Comparison of ENCODE assay signal across 25 cellular contexts in the genomic region with DNA sequence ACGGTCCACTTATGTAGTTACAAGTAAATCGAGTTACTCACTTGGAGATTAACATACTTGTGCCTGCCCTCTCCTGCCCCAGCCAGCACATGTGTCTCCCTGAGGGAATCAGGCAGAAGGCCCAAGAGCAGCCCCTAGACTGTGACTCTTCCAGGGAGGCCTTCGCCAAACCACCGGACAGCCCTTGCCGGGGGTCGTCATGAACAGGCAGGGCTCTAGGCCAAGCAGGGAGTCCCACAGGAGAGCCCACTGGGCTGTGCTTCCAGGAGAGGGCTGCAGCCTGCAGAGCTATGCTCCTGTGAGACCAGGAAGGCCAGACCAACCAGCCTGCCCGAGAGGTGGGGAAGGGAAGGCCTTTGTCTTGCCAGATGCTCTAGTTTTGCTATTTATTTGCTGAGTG.
DNase-seq lines count a peak whose midpoint lies in the region; ATAC-seq and TF ChIP-seq lines count a peak whose summit lies in the region.
"Had no signal": no experiment of that assay in that cellular context is flagged by ENCODE, and none has a peak within 500 bp of the region (broad histone marks: within the 10 kb centered on the region; RNA-seq: fewer than 3 reads in every experiment).

No MANE protein-coding gene starts in this region.

- H3K4me2 ChIP-seq in GM23338 = no peak overlapping the region
- no peak overlapping the region for H3K4me2 ChIP-seq in OCI-LY7 (ENCODE audit: low read length)
- H3K4me2 ChIP-seq in osteoblast (ENCODE audit: insufficient read depth, low read length) = no peak overlapping the region

- peaks cover 4% of the 10 kb centered on the region; the same call in 1 of the 3 replicates for H3K9me3 Mint-ChIP-seq in GM23338
- H3K9me3 Mint-ChIP-seq in Caco-2 (ENCODE audit: unreplicated experiment) = peaks cover 32% of the 10 kb centered on the region

- H4K20me1 ChIP-seq in GM23338 (replicated peaks; ENCODE audit: insufficient read depth) (no peaks in the 10 kb centered on the region), OCI-LY7 (ENCODE audit: insufficient read depth, low read length) (no peaks in the 10 kb centered on the region), osteoblast (ENCODE audit: insufficient read depth, low read length) (no peaks in the 10 kb centered on the region)

- H3K27me3 ChIP-seq in GM23338 (ENCODE audit: insufficient read depth) (no peaks in the 10 kb centered on the region), osteoblast (ENCODE audit: insufficient read depth, low read length) (no peaks in the 10 kb centered on the region), Caco-2 (replicated peaks; ENCODE audit: control insufficient read depth, insufficient read depth, low read length) (no peaks in the 10 kb centered on the region), lower lobe of right lung (ENCODE audit: low read depth) (no peaks in the 10 kb centered on the region)
- H3K27me3 ChIP-seq: colonic mucosa, Peyer's patch, SJSA1, tibial artery had no signal

- H3K36me3 ChIP-seq in GM23338 (ENCODE audit: insufficient read depth) (no peaks in the 10 kb centered on the region), OCI-LY7 (ENCODE audit: insufficient read depth, low read length) (no peaks in the 10 kb centered on the region; the same call in 1 of the 2 replicates), osteoblast (ENCODE audit: insufficient read depth, low read length) (no peaks in the 10 kb centered on the region), Caco-2 (ENCODE audit: control insufficient read depth, insufficient read depth, low read length) (no peaks in the 10 kb centered on the region), lower lobe of right lung (no peaks in the 10 kb centered on the region)
- H3K36me3 ChIP-seq: colonic mucosa, Peyer's patch, SJSA1, tibial artery had no signal

- ATAC-seq in GM23338 (peak; percentile 76), esophagus mucosa (peak; percentile 65), HG03108 (IDR thresholded peaks at IDR 0.05; ENCODE audit: unreplicated experiment) (no peak), lower lobe of right lung (no peak)
- ATAC-seq: activated CD4-positive, alpha-beta T cell treated with anti-CD3 and anti-CD28 coated beads for 36 hours; stimulated activated naive CD8-positive, alpha-beta T cell treated with anti-CD3 and anti-CD28 coated beads, Interleukin-15, Interleukin-2, amounts not matched to agents 100 U/mL and 50 U/mL, for 24 hours; T-helper 17 cell had no signal

- TF ChIP-seq CTCF in GM23338 (conservative IDR thresholded peaks at IDR 0.05; ENCODE audit: low read depth in 2 of 2) = no peak
- no peak for TF ChIP-seq CTCF in OCI-LY7 (conservative IDR thresholded peaks at IDR 0.05; ENCODE audit: low read length)
- TF ChIP-seq CTCF in osteoblast (IDR thresholded peaks at IDR 0.05; ENCODE audit: extremely low read depth, low read depth, low read length) = no peak
- TF ChIP-seq CTCF in Caco-2 (IDR thresholded peaks at IDR 0.05; ENCODE audit: insufficient read depth in 1 of 2, low read depth in 1 of 2, low read length in 1 of 2, severe bottlenecking in 1 of 2, unreplicated experiment in 1 of 2) = no peak
- TF ChIP-seq CTCF in lower lobe of right lung (IDR thresholded peaks at IDR 0.05) = no peak

- H3K4me3 ChIP-seq in GM23338 (no peak overlapping the region), OCI-LY7 (ENCODE audit: low read depth, low read length, poor library complexity, severe bottlenecking) (no peak overlapping the region), osteoblast (ENCODE audit: insufficient read depth, low read length) (no peak overlapping the region), Caco-2 (ENCODE audit: low read depth, low read length) (no peak overlapping the region), lower lobe of right lung (no peak overlapping the region)
- H3K4me3 ChIP-seq: colonic mucosa, K562, Peyer's patch, SJSA1, tibial artery had no signal

- no peaks in the 10 kb centered on the region for H3K79me2 ChIP-seq in GM23338 (replicated peaks; ENCODE audit: insufficient read depth)
- H3K79me2 ChIP-seq in OCI-LY7 (ENCODE audit: insufficient read depth, low read depth, low read length) = no peaks in the 10 kb centered on the region
- no peaks in the 10 kb centered on the region for H3K79me2 ChIP-seq in osteoblast (ENCODE audit: insufficient read depth, low read length)

- CTCF ChIA-PET in OCI-LY7 (lab: Charles Lee; ENCODE audit: unreplicated experiment) = no interaction called here
- CTCF ChIA-PET in Caco-2 (lab: Charles Lee) = no interaction called here

- no peaks in the 10 kb centered on the region for H3F3A ChIP-seq in GM23338 (replicated peaks; ENCODE audit: low read depth)

- peaks cover 3% of the 10 kb centered on the region; the same call in 1 of the 3 replicates for H3K36me3 Mint-ChIP-seq in GM23338 (ENCODE audit: low read depth)
- no peaks in the 10 kb centered on the region for H3K36me3 Mint-ChIP-seq in Caco-2 (ENCODE audit: insufficient read depth, unreplicated experiment)

- H3K9me2 ChIP-seq in GM23338 (ENCODE audit: insufficient read depth) = 0 out of 2 replicates have a peak, but pooled peaks cover 5% of the 10 kb centered on the region
- H3K9me2 ChIP-seq in OCI-LY7 (ENCODE audit: insufficient read depth, low read length) = no peaks in the 10 kb centered on the region

- H3K9me3 ChIP-seq in OCI-LY7 (ENCODE audit: low read length) = peaks cover 15% of the 10 kb centered on the region
- no peaks in the 10 kb centered on the region for H3K9me3 ChIP-seq in osteoblast (ENCODE audit: low read depth, low read length)
- H3K9me3 ChIP-seq in Caco-2 = no peaks in the 10 kb centered on the region
- H3K9me3 ChIP-seq in lower lobe of right lung = no peaks in the 10 kb centered on the region
- H3K9me3 ChIP-seq: colonic mucosa, Peyer's patch, SJSA1, tibial artery had no signal

- H3K4me1 ChIP-seq in GM23338 (ENCODE audit: insufficient read depth) = peaks cover 6% of the 10 kb centered on the region; the same call in 1 of the 2 replicates
- peaks cover 23% of the 10 kb centered on the region for H3K4me1 ChIP-seq in OCI-LY7 (ENCODE audit: insufficient read depth, low read length, poor library complexity, severe bottlenecking)
- H3K4me1 ChIP-seq in osteoblast (ENCODE audit: insufficient read depth, low read length) = no peaks in the 10 kb centered on the region
- no peaks in the 10 kb centered on the region for H3K4me1 ChIP-seq in Caco-2
- no peaks in the 10 kb centered on the region for H3K4me1 ChIP-seq in lower lobe of right lung
- H3K4me1 ChIP-seq: colonic mucosa, Peyer's patch, tibial artery had no signal

- no TSS peak for BruUV-seq in OCI-LY7 (replicated peaks; lab: Mats Ljungman, UMichigan)
- BruUV-seq in Caco-2 (replicated peaks; lab: Mats Ljungman, UMichigan) = no TSS peak

- H2AFZ ChIP-seq in GM23338 = peak overlapping the region; percentile 56; the same call in 1 of the 2 replicates
- H2AFZ ChIP-seq in OCI-LY7 (ENCODE audit: low read length) = 0 out of 2 replicates have a peak overlapping the region, but pooled peaks have one; percentile 0
- H2AFZ ChIP-seq in osteoblast (ENCODE audit: low read length) = peak overlapping the region; percentile 35

- H3K27me3 Mint-ChIP-seq in GM23338 (ENCODE audit: insufficient read depth, low read depth, poor library complexity) (peaks cover 4% of the 10 kb centered on the region), Caco-2 (ENCODE audit: insufficient read depth, unreplicated experiment) (no peaks in the 10 kb centered on the region)
- H3K27me3 Mint-ChIP-seq: activated CD4-positive, alpha-beta T cell treated with anti-CD3 and anti-CD28 coated beads for 36 hours; memory B cell; T-helper 17 cell had no signal

- no peak overlapping the region for H3K4me3 Mint-ChIP-seq in GM23338
- H3K4me3 Mint-ChIP-seq in Caco-2 (ENCODE audit: unreplicated experiment) = no peak overlapping the region
- H3K4me3 Mint-ChIP-seq: activated CD4-positive, alpha-beta T cell treated with anti-CD3 and anti-CD28 coated beads for 36 hours; activated naive CD4-positive, alpha-beta T cell treated with anti-CD3 and anti-CD28 coated beads for 36 hours; memory B cell; T-helper 17 cell had no signal

- H3K4me1 Mint-ChIP-seq in GM23338 (peaks cover 15% of the 10 kb centered on the region), Caco-2 (ENCODE audit: low read depth, unreplicated experiment) (peaks cover 8% of the 10 kb centered on the region)

- intact Hi-C loops in OCI-LY7 (cut with micrococcal nuclease; ENCODE audit: unreplicated experiment) = no loop called here
- intact Hi-C loops in Caco-2 (cut with micrococcal nuclease; ENCODE audit: unreplicated experiment) = no loop called here
- intact Hi-C loops in lower lobe of right lung (cut with DNase I) = no loop called here

- DNase-seq in GM23338 (ENCODE audit: low spot score) = no peak
- no peak for DNase-seq in OCI-LY7 (ENCODE audit: low spot score)
- DNase-seq in osteoblast (ENCODE audit: insufficient read length, low spot score, missing footprints) = no peak
- DNase-seq in Caco-2 = no peak
- no peak for DNase-seq in lower lobe of right lung
- DNase-seq: activated CD4-positive, alpha-beta T cell treated with anti-CD3 and anti-CD28 coated beads for 36 hours; activated naive CD4-positive, alpha-beta T cell treated with anti-CD3 and anti-CD28 coated beads for 36 hours; amniotic stem cell; colonic mucosa; effector memory CD4-positive, alpha-beta T cell; kidney glomerular epithelial cell; NCI-H1105 treated with DMSO at 0.1 percent for 48 hours; NCI-H2029 treated with DMSO at 0.1 percent for 48 hours; NCI-H226; Peyer's patch; retina; stimulated activated CD4-positive, alpha-beta T cell treated with anti-CD3 and anti-CD28 coated beads, Interleukin-4, amount 100 ng/mL, for 4 hours; stimulated activated naive CD8-positive, alpha-beta T cell treated with anti-CD3 and anti-CD28 coated beads, Interleukin-15, Interleukin-2, amounts not matched to agents 100 U/mL and 50 U/mL, for 24 hours; T-helper 17 cell; tibial artery had no signal

- H3K27ac Mint-ChIP-seq in GM23338 (no peak overlapping the region), Caco-2 (ENCODE audit: unreplicated experiment) (no peak overlapping the region)
- H3K27ac Mint-ChIP-seq: activated CD4-positive, alpha-beta T cell treated with anti-CD3 and anti-CD28 coated beads for 36 hours; activated naive CD4-positive, alpha-beta T cell treated with anti-CD3 and anti-CD28 coated beads for 36 hours; memory B cell; T-helper 17 cell had no signal

- POLR2A ChIA-PET in OCI-LY7 (lab: Charles Lee) (interaction anchor here (0.7 kb wide), 1 partner anchor 113 kb away, joined by 4 read pairs; no protein-coding TSS in a partner anchor), Caco-2 (lab: Charles Lee) (no interaction called here)

- H3K27ac ChIP-seq in GM23338 (ENCODE audit: low read depth) = peak overlapping the region; percentile 39; the same call in 1 of the 2 replicates
- no peak overlapping the region for H3K27ac ChIP-seq in OCI-LY7 (ENCODE audit: low read depth, low read length, poor library complexity, severe bottlenecking)
- no peak overlapping the region for H3K27ac ChIP-seq in osteoblast (ENCODE audit: low read depth, low read length)
- H3K27ac ChIP-seq in lower lobe of right lung = no peak overlapping the region
- H3K27ac ChIP-seq: colonic mucosa, Peyer's patch, SJSA1, tibial artery had no signal

TF ChIP-seq in GM23338, 12 proteins besides CTCF, POLR2A, EP300 and RAD21 (continues in another document):
- no peak for TF ChIP-seq CREB1 (CRISPR knock-in tag; IDR thresholded peaks at IDR 0.05; ENCODE audit: low read depth)
- no peak for TF ChIP-seq EZH2 (IDR thresholded peaks at IDR 0.05; ENCODE audit: low read depth, unreplicated experiment)
- TF ChIP-seq STAT1 (IDR thresholded peaks at IDR 0.05; ENCODE audit: unreplicated experiment) = no peak
- no peak for TF ChIP-seq NANOG (IDR thresholded peaks at IDR 0.05; ENCODE audit: borderline replicate concordance)

Comparison
In these comparisons a context has a peak if more than half of its experiments do, and no peak if none do; other contexts are left out.
1. ATAC-seq: peak in GM23338 (single experiment) and esophagus mucosa (single experiment); none in HG03108 (single experiment) and lower lobe of right lung (0 of 2).
2. H2AFZ ChIP-seq: peak in every context shown above with its lines; median percentile 56 in GM23338; 35 in osteoblast; 0 in OCI-LY7.